In genomic region chr12:9076733-9077575, GRCh38 we compare ENCODE assay signal across 2 cellular contexts.
TF ChIP-seq lines count a peak whose summit lies in the region.

No MANE protein-coding gene starts in this region.

TF ChIP-seq in A549, 52 proteins besides CTCF, POLR2A, EP300 and RAD21 (continued from another document):
- TF ChIP-seq ELK1 (IDR thresholded peaks at IDR 0.05; ENCODE audit: low read depth, low read length) (no peak), TFCP2L1 (CRISPR knock-in tag; IDR thresholded peaks at IDR 0.05) (no peak), ZFP36 (IDR thresholded peaks at IDR 0.05; ENCODE audit: borderline replicate concordance, partially characterized antibody) (no peak), MAFK (IDR thresholded peaks at IDR 0.05; ENCODE audit: partially characterized antibody) (peak; percentile 49)

TF ChIP-seq in HepG2, 621 proteins besides CTCF, POLR2A, EP300 and RAD21 (continued from another document):
- TF ChIP-seq FUBP1 (CRISPR knock-in tag; IDR thresholded peaks at IDR 0.05; ENCODE audit: borderline replicate concordance) (0 out of 2 replicates have a peak, but pooled peaks have one; percentile 66), TFDP1 (CRISPR knock-in tag; IDR thresholded peaks at IDR 0.05; ENCODE audit: borderline replicate concordance) (no peak), RBFOX2 (IDR thresholded peaks at IDR 0.05; ENCODE audit: low read depth, low read length) (peak; percentile 85), TAF15 (IDR thresholded peaks at IDR 0.05; ENCODE audit: low read depth, low read length, poor library complexity, severe bottlenecking) (no peak), RBM22 (optimal IDR thresholded peaks at IDR 0.05; ENCODE audit: low read length) (peak; percentile 94), ZNF597 (CRISPR knock-in tag; IDR thresholded peaks at IDR 0.05) (no peak), POLR2G (IDR thresholded peaks at IDR 0.05; ENCODE audit: low read depth, low read length) (peak; percentile 65; the same call in 1 of the 2 replicates), HNRNPL (IDR thresholded peaks at IDR 0.05; ENCODE audit: low read depth, low read length) (0 out of 2 replicates have a peak, but pooled peaks have one; percentile 30), MAFF (IDR thresholded peaks at IDR 0.05; ENCODE audit: low read depth, low read length) (0 out of 2 replicates have a peak, but pooled peaks have one; percentile 31), POLR2AphosphoS5 (IDR thresholded peaks at IDR 0.05; ENCODE audit: low read depth, low read length) (peak; percentile 15), PAF1 (CRISPR knock-in tag; IDR thresholded peaks at IDR 0.05) (peak; percentile 46; the same call in 1 of the 2 replicates)
